Comparison of ENCODE assay signal across 16 cellular contexts in the genomic region with DNA sequence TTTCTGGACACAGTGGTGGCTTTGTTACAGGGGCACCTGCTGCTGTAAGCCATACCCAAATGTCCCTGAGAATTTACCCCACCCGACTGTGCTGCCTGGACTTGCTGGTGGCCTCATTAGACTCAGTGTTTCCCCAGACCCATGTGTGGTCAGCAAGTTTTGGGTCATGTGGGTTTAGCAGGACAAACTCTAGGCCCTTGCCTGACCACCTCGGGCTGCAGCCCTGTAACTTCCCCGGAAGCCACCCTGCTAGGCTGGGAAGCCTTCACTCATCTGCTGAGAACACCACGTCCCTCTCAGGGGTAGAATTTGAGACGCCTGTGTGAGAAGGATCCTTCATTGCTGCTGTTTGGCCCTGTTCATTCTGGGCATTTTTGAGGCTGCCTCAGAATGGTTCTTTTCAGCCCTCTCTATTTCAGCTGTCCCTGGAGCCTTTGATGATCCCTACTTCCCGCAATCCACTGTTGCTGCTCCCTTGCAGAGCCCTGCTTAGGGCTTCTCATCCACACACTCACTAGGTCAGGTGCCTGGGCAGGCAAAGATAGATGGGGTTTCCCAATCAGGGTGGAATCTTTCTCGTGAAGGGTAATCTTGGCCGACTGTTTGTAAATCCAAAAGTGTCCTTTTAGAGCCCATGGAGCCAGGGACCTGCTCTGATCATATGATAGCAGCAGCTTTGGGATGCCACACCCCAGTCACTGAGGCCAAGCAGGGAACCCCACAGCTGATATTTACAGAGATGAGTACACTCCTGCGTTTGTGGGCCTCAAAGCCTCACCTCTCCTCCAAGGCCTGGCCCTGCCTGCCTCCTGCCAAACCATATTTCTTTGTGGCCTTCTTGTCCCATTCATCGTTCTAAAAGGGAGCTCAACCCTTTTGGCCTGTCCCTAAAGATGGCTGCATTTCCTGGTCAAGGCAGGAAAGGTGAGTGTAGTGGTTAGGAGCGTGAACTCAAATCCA. TPM values are rescaled to one million over a fixed set of nuclear protein-coding genes. Genes with fewer than 3 reads are reported as not detected.
A peak's percentile ranks its signal among the peaks of the same experiment; 100 is the strongest.
DNase-seq lines count a peak whose midpoint lies in the region; ATAC-seq and TF ChIP-seq lines count a peak whose summit lies in the region.
"Had no signal": no experiment of that assay in that cellular context is flagged by ENCODE, and none has a peak within 500 bp of the region (broad histone marks: within the 10 kb centered on the region; RNA-seq: fewer than 3 reads in every experiment).

No MANE protein-coding gene starts in this region.

- no peak overlapping the region for H3K9ac ChIP-seq in trophoblast cell (ENCODE audit: low read length)
- H3K9ac ChIP-seq: parathyroid adenoma had no signal

- H3K23ac ChIP-seq in trophoblast cell (ENCODE audit: low read length): no peak overlapping the region

- H3K9me3 ChIP-seq in gastroesophageal sphincter (no peaks in the 10 kb centered on the region), trophoblast cell (ENCODE audit: insufficient read depth, low read depth, low read length) (no peaks in the 10 kb centered on the region), vagina (no peaks in the 10 kb centered on the region)
- H3K9me3 ChIP-seq: Peyer's patch had no signal

- H2BK5ac ChIP-seq in trophoblast cell (ENCODE audit: low read depth, low read length, poor library complexity): no peak overlapping the region

- H4K91ac ChIP-seq in trophoblast cell (ENCODE audit: low read depth, low read length): peak overlapping the region; percentile 53

- no peak overlapping the region for H3K4me2 ChIP-seq in trophoblast cell (ENCODE audit: low read length)

- H3K4me1 ChIP-seq in gastroesophageal sphincter (peaks cover 0 to 9% (median 8%) of the 10 kb centered on the region in 3 donors), trophoblast cell (ENCODE audit: control insufficient read depth in 1 of 2, insufficient read depth in 2 of 2, low read length in 2 of 2) (peaks cover 23 to 25% of the 10 kb centered on the region in 2 experiments), vagina (peaks cover 38% of the 10 kb centered on the region)
- H3K4me1 ChIP-seq: parathyroid adenoma, Peyer's patch had no signal

- peaks cover 9% of the 10 kb centered on the region for H3K79me1 ChIP-seq in trophoblast cell (ENCODE audit: low read length)

- no peak for TF ChIP-seq POLR2A in gastroesophageal sphincter (IDR thresholded peaks at IDR 0.05)
- TF ChIP-seq POLR2A in vagina (IDR thresholded peaks at IDR 0.05): no peak

- H4K8ac ChIP-seq in trophoblast cell (ENCODE audit: low read depth, low read length): no peak overlapping the region

- peak overlapping the region; percentile 35 for H2BK120ac ChIP-seq in trophoblast cell (ENCODE audit: insufficient read depth, low read length, poor library complexity)

- no peaks in the 10 kb centered on the region for H3K79me2 ChIP-seq in trophoblast cell (ENCODE audit: control insufficient read depth, insufficient read depth, low read length, poor library complexity)
- H3K79me2 ChIP-seq: parathyroid adenoma had no signal

- no peak overlapping the region for H2AFZ ChIP-seq in trophoblast cell (ENCODE audit: insufficient read depth, low read length, poor library complexity)
- H2AFZ ChIP-seq: parathyroid adenoma had no signal

- H2BK12ac ChIP-seq in trophoblast cell (ENCODE audit: low read length): peak overlapping the region; percentile 32

- peak overlapping the region; percentile 63 for H2AK5ac ChIP-seq in trophoblast cell (ENCODE audit: low read length)

- no peak overlapping the region for H3K4me3 ChIP-seq in gastroesophageal sphincter
- H3K4me3 ChIP-seq in trophoblast cell (ENCODE audit: low read depth, low read length): no peak overlapping the region
- no peak overlapping the region for H3K4me3 ChIP-seq in vagina
- H3K4me3 ChIP-seq: Peyer's patch had no signal

- H3K14ac ChIP-seq in trophoblast cell (ENCODE audit: low read length): no peak overlapping the region

- TF ChIP-seq CTCF in gastroesophageal sphincter (IDR thresholded peaks at IDR 0.05): no peak
- no peak for TF ChIP-seq CTCF in vagina (IDR thresholded peaks at IDR 0.05)

- H3K36me3 ChIP-seq in gastroesophageal sphincter (peaks cover 0 to 10% of the 10 kb centered on the region in 2 donors), trophoblast cell (ENCODE audit: control insufficient read depth in 1 of 2, insufficient read depth in 2 of 2, low read length in 2 of 2) (peaks cover 4 to 8% of the 10 kb centered on the region in 2 experiments), vagina (no peaks in the 10 kb centered on the region)
- H3K36me3 ChIP-seq: Peyer's patch had no signal

- H3K18ac ChIP-seq in trophoblast cell (ENCODE audit: low read length): no peak overlapping the region

- H3K4ac ChIP-seq in trophoblast cell (ENCODE audit: low read depth, low read length): peak overlapping the region; percentile 42

- no peak for TF ChIP-seq EP300 in gastroesophageal sphincter (IDR thresholded peaks at IDR 0.05)

- ATAC-seq in Right ventricle myocardium superior (ENCODE audit: poor library complexity) (no peak), gastroesophageal sphincter (peak; percentile 13)
- ATAC-seq: left colon had no signal

- H3K27me3 ChIP-seq in gastroesophageal sphincter: no peaks in the 10 kb centered on the region
- H3K27me3 ChIP-seq in trophoblast cell (ENCODE audit: insufficient read depth, low read length): no peaks in the 10 kb centered on the region
- H3K27me3 ChIP-seq in vagina: no peaks in the 10 kb centered on the region
- H3K27me3 ChIP-seq: Peyer's patch had no signal

- H4K12ac ChIP-seq in trophoblast cell (ENCODE audit: low read depth, low read length): no peak overlapping the region

- DNase-seq in cardiac septum (ENCODE audit: low spot score) (peak; percentile 67), Right ventricle myocardium superior (no peak), trophoblast cell (no peak), vagina (ENCODE audit: extremely low spot score in 2 of 2) (peak in 1 of 2 donors; percentile 71), NCI-H1694 treated with DMSO at 0.1 percent for 48 hours (lab: John Stamatoyannopoulos, UW) (no peak), NOMO-1 treated with dmso at 0.1 percent for 144 hours (lab: John Stamatoyannopoulos, UW; ENCODE audit: unreplicated experiment) (no peak), activated T-cell treated with anti-CD3 and anti-CD28 coated beads for 4 hours (no peak)
- DNase-seq: activated naive CD4-positive, alpha-beta T cell treated with Interleukin-2 at 50 U/mL for 16 hours; effector CD8-positive, alpha-beta T cell; NCI-H1048; NCI-H748 treated with DMSO at 0.1 percent for 48 hours; stimulated activated naive CD4-positive, alpha-beta T cell treated with Interleukin-2 at 50 U/mL for 16 hours had no signal

- H3K27ac ChIP-seq in gastroesophageal sphincter (peak overlapping the region in 2 of 4 donors; percentile 17 to 65), trophoblast cell (ENCODE audit: low read depth, low read length) (no peak overlapping the region), vagina (peak overlapping the region; percentile 33)
- H3K27ac ChIP-seq: parathyroid adenoma had no signal

- WGBS in gastroesophageal sphincter (ENCODE audit: low coverage in 1 of 2), 2 donors: 73 to 90% methylated on average over 2 to 3 of the region's 11 CpGs
- WGBS in trophoblast cell (ENCODE audit: extremely low coverage, insufficient coverage, insufficient read length): no CpG with 5 or more reads among the region's 11 CpGs

- intact Hi-C loops in cardiac septum (cut with DNase I): no loop called here
- intact Hi-C loops in Right ventricle myocardium superior (cut with DNase I): no loop called here
- intact Hi-C loops in vagina (cut with DNase I): no loop called here

RNA-seq across cellular contexts. Expression of a gene that starts 6.7 kb away (rescaled TPM):
- total RNA-seq in cardiac septum: 26.6 TPM
- 23.0 TPM for total RNA-seq in Right ventricle myocardium superior
- total RNA-seq in gastroesophageal sphincter: 1 to 10 TPM; 3.8 to 8.4 (median 4.9) TPM
- 26.5 and 29.5 TPM in 2 replicates for polyA plus RNA-seq in trophoblast cell (2013)
- total RNA-seq in vagina: 10.3 TPM

RNA-seq across cellular contexts. Expression of a gene that starts 23.4 kb away (rescaled TPM):
- 0.16 TPM for total RNA-seq in cardiac septum
- total RNA-seq in Right ventricle myocardium superior: 0.32 TPM
- total RNA-seq in gastroesophageal sphincter: 1 to 10 TPM in 2 of 4 donors, under 1 TPM in 2; 0.19 to 8.3 (median 1.1) TPM
- 0.64 and 0.81 TPM in 2 replicates for polyA plus RNA-seq in trophoblast cell (2013)
- 4.7 TPM for total RNA-seq in vagina
